ENCODE assay signal across 1 cellular context in the genomic region with DNA sequence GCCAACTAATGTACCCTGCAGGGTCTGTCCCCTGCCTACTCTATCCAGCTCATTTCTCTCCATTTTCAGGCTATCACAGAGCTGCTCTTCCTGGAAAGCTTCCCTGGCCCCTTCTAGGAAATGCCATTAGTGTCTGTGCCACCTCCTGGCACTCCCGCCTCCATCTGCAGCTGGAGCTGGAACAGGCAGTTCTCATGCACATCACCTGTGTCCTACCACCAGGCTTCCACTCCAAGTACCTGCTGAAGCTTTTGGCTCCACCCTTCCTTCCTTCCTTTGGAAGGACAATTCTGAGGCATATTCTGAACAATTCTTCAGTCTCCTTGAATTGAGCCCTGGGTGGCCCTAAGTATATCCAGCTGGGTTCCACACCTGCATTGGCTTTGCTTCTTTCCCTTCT.
TF ChIP-seq lines count a peak whose summit lies in the region.

No MANE protein-coding gene starts in this region.

TF ChIP-seq in WTC11, 78 proteins besides CTCF, POLR2A, EP300 and RAD21:
- TF ChIP-seq AFF4 (CRISPR knock-in tag; IDR thresholded peaks at IDR 0.05; ENCODE audit: borderline replicate concordance) = no peak
- TF ChIP-seq, protein P1, sequence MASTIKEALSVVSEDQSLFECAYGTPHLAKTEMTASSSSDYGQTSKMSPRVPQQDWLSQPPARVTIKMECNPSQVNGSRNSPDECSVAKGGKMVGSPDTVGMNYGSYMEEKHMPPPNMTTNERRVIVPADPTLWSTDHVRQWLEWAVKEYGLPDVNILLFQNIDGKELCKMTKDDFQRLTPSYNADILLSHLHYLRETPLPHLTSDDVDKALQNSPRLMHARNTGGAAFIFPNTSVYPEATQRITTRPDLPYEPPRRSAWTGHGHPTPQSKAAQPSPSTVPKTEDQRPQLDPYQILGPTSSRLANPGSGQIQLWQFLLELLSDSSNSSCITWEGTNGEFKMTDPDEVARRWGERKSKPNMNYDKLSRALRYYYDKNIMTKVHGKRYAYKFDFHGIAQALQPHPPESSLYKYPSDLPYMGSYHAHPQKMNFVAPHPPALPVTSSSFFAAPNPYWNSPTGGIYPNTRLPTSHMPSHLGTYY (CRISPR knock-in tag; IDR thresholded peaks at IDR 0.05) = no peak
- TF ChIP-seq TEAD1 (CRISPR knock-in tag; IDR thresholded peaks at IDR 0.05) = no peak
- TF ChIP-seq, protein P2, sequence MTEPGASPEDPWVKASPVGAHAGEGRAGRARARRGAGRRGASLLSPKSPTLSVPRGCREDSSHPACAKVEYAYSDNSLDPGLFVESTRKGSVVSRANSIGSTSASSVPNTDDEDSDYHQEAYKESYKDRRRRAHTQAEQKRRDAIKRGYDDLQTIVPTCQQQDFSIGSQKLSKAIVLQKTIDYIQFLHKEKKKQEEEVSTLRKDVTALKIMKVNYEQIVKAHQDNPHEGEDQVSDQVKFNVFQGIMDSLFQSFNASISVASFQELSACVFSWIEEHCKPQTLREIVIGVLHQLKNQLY (CRISPR knock-in tag; IDR thresholded peaks at IDR 0.05) = no peak
- no peak for TF ChIP-seq MXD4 (CRISPR knock-in tag; IDR thresholded peaks at IDR 0.05; ENCODE audit: borderline replicate concordance)
- TF ChIP-seq, protein P3, sequence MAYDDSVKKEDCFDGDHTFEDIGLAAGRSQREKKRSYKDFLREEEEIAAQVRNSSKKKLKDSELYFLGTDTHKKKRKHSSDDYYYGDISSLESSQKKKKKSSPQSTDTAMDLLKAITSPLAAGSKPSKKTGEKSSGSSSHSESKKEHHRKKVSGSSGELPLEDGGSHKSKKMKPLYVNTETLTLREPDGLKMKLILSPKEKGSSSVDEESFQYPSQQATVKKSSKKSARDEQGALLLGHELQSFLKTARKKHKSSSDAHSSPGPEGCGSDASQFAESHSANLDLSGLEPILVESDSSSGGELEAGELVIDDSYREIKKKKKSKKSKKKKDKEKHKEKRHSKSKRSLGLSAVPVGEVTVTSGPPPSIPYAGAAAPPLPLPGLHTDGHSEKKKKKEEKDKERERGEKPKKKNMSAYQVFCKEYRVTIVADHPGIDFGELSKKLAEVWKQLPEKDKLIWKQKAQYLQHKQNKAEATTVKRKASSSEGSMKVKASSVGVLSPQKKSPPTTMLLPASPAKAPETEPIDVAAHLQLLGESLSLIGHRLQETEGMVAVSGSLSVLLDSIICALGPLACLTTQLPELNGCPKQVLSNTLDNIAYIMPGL (CRISPR knock-in tag; IDR thresholded peaks at IDR 0.05) = no peak
- TF ChIP-seq, protein P4, sequence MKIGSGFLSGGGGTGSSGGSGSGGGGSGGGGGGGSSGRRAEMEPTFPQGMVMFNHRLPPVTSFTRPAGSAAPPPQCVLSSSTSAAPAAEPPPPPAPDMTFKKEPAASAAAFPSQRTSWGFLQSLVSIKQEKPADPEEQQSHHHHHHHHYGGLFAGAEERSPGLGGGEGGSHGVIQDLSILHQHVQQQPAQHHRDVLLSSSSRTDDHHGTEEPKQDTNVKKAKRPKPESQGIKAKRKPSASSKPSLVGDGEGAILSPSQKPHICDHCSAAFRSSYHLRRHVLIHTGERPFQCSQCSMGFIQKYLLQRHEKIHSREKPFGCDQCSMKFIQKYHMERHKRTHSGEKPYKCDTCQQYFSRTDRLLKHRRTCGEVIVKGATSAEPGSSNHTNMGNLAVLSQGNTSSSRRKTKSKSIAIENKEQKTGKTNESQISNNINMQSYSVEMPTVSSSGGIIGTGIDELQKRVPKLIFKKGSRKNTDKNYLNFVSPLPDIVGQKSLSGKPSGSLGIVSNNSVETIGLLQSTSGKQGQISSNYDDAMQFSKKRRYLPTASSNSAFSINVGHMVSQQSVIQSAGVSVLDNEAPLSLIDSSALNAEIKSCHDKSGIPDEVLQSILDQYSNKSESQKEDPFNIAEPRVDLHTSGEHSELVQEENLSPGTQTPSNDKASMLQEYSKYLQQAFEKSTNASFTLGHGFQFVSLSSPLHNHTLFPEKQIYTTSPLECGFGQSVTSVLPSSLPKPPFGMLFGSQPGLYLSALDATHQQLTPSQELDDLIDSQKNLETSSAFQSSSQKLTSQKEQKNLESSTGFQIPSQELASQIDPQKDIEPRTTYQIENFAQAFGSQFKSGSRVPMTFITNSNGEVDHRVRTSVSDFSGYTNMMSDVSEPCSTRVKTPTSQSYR (CRISPR knock-in tag; IDR thresholded peaks at IDR 0.05) = no peak
- no peak for TF ChIP-seq E2F1 (CRISPR knock-in tag; IDR thresholded peaks at IDR 0.05)
- no peak for TF ChIP-seq CDX4 (CRISPR knock-in tag; IDR thresholded peaks at IDR 0.05; ENCODE audit: borderline replicate concordance)
- TF ChIP-seq NR2C2 (CRISPR knock-in tag; IDR thresholded peaks at IDR 0.05) = no peak
- TF ChIP-seq NFATC4 (CRISPR knock-in tag; IDR thresholded peaks at IDR 0.05) = no peak
- TF ChIP-seq, protein P5, sequence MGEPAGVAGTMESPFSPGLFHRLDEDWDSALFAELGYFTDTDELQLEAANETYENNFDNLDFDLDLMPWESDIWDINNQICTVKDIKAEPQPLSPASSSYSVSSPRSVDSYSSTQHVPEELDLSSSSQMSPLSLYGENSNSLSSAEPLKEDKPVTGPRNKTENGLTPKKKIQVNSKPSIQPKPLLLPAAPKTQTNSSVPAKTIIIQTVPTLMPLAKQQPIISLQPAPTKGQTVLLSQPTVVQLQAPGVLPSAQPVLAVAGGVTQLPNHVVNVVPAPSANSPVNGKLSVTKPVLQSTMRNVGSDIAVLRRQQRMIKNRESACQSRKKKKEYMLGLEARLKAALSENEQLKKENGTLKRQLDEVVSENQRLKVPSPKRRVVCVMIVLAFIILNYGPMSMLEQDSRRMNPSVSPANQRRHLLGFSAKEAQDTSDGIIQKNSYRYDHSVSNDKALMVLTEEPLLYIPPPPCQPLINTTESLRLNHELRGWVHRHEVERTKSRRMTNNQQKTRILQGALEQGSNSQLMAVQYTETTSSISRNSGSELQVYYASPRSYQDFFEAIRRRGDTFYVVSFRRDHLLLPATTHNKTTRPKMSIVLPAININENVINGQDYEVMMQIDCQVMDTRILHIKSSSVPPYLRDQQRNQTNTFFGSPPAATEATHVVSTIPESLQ (CRISPR knock-in tag; IDR thresholded peaks at IDR 0.05) = no peak
- no peak for TF ChIP-seq IRF2 (CRISPR knock-in tag; IDR thresholded peaks at IDR 0.05; ENCODE audit: borderline replicate concordance, low read depth)
- no peak for TF ChIP-seq JUN (CRISPR knock-in tag; IDR thresholded peaks at IDR 0.05)
- TF ChIP-seq, protein P6, sequence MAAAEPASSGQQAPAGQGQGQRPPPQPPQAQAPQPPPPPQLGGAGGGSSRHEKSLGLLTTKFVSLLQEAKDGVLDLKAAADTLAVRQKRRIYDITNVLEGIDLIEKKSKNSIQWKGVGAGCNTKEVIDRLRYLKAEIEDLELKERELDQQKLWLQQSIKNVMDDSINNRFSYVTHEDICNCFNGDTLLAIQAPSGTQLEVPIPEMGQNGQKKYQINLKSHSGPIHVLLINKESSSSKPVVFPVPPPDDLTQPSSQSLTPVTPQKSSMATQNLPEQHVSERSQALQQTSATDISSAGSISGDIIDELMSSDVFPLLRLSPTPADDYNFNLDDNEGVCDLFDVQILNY (CRISPR knock-in tag; IDR thresholded peaks at IDR 0.05) = no peak
- TF ChIP-seq NFE2L1 (CRISPR knock-in tag; IDR thresholded peaks at IDR 0.05) = no peak
- TF ChIP-seq OVOL2 (CRISPR knock-in tag; IDR thresholded peaks at IDR 0.05; ENCODE audit: borderline replicate concordance) = no peak
- no peak for TF ChIP-seq GRHL2 (CRISPR knock-in tag; IDR thresholded peaks at IDR 0.05; ENCODE audit: insufficient replicate concordance, severe bottlenecking)
- no peak for TF ChIP-seq ESRRA (CRISPR knock-in tag; IDR thresholded peaks at IDR 0.05; ENCODE audit: borderline replicate concordance)
